8 cellular contexts compared by ENCODE assay signal in the genomic region with DNA sequence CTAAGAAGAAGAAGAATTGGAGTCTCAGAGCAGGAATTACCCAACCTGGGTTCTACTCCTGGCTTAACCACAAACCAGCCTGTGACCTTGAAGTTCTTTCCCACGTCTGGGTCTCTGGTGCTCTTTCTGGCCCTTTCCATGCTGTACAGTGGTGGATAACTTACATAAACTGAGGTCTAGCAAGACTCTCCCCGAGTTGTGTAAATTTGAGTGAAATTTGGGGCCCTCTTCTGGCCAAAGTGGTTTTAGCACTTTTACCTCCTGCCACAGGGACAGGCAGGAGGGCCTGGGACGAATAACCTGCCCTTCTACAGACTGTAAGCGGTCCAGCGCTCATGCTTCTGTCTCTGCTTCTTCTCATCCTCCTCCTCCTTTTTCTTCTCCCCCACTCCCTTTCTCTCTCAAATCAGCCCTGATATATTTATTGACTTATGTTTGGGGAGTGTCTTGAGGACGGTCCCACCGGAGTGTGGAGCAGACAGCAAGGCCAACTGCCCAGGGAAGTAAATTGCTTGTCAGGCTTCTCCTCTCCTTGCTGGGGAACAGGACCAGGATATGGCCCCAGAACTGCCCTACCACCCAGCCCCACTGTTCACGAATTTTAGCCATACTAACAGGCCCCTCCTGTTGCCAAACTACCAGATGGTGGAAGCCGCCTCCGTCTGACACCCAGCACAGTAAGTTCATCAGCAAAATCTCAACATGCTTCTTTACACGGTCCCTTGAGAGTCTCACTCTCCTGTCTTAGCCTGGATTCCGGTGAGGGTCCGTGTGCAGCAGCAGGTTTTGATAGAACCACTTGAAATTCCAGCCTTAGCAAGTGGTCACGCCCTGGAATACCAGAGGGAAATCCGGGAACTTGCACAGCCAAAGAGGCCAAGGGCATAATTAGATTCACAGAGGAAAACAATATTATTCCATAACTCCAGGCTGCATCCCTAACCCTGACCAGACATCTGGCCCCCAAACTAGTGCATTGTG. TPM values are rescaled to one million over a fixed set of nuclear protein-coding genes. Genes with fewer than 3 reads are reported as not detected.
DNase-seq lines count a peak whose midpoint lies in the region; ATAC-seq and TF ChIP-seq lines count a peak whose summit lies in the region.

No MANE protein-coding gene starts in this region.

- intact Hi-C loops in colonic mucosa (cut with DNase I) = loop anchor here (2.0 to 10.0 kb wide), 3 partner anchors 75 to 267 kb away; no protein-coding TSS in a partner anchor

- ATAC-seq in GM21723 (IDR thresholded peaks at IDR 0.05; ENCODE audit: unreplicated experiment) (peak; percentile 73), left lobe of liver (peak; percentile 69), HG03196 (IDR thresholded peaks at IDR 0.05; ENCODE audit: unreplicated experiment) (no peak)

- H3K4me3 ChIP-seq in colonic mucosa = no peak overlapping the region

- peak; percentile 60 for TF ChIP-seq CTCF in colonic mucosa (IDR thresholded peaks at IDR 0.05)

- H3K36me3 ChIP-seq in colonic mucosa = no peaks in the 10 kb centered on the region

- DNase-seq in DMS 273 treated with DMSO at 0.1 percent for 48 hours (lab: John Stamatoyannopoulos, UW) (peak; percentile 33), NCI-H1694 (lab: John Stamatoyannopoulos, UW) (peak; percentile 55), colonic mucosa (peak; percentile 84), left lobe of liver (ENCODE audit: low spot score) (peak; percentile 62)
- peak; percentile 35 to 65 for DNase-seq in activated CD4-positive, alpha-beta T cell treated with anti-CD3 and anti-CD28 coated beads for 4 hours
- DNase-seq in stimulated activated CD4-positive, alpha-beta T cell treated with anti-CD3 and anti-CD28 coated beads, TNF-alpha, amount 100 ng/mL, for 4 hours (ENCODE audit: low read depth in 3 of 3) = peak in 2 of 3 experiments; percentile 16 to 25

- H3K4me1 ChIP-seq in colonic mucosa = no peaks in the 10 kb centered on the region

- H3K27ac ChIP-seq in colonic mucosa = no peak overlapping the region

- no peaks in the 10 kb centered on the region for H3K27me3 ChIP-seq in colonic mucosa

- H3K9ac ChIP-seq in colonic mucosa (ENCODE audit: low read depth in 2 of 2, low read length in 2 of 2) = peak overlapping the region in 1 of 2 donors; percentile 14

- no peaks in the 10 kb centered on the region for H3K9me3 ChIP-seq in colonic mucosa

RNA-seq across cellular contexts. Expression of gene SH3PXD2A, which starts 4.1 kb away (rescaled TPM):
- total RNA-seq in colonic mucosa (10 to 100 TPM; 37.5 to 40.8 TPM), left lobe of liver (43.5 TPM)

RNA-seq across cellular contexts. Expression of gene STN1, which starts 58.5 kb away (rescaled TPM):
- total RNA-seq in colonic mucosa (10 to 100 TPM; 16.6 to 18.3 TPM), left lobe of liver (5.8 TPM)

Comparison
In these comparisons a context has a peak if more than half of its experiments do, and no peak if none do; other contexts are left out.
1. DNase-seq: peak in every context shown above with its lines; median percentile 84 in colonic mucosa; 62 in left lobe of liver; 55 in NCI-H1694; 50 in activated CD4-positive, alpha-beta T cell treated with anti-CD3 and anti-CD28 coated beads for 4 hours; 33 in DMS 273 treated with DMSO at 0.1 percent for 48 hours; 20 in stimulated activated CD4-positive, alpha-beta T cell treated with anti-CD3 and anti-CD28 coated beads, TNF-alpha, amount 100 ng/mL, for 4 hours.